Comparison of ENCODE assay signal across 11 cellular contexts in genomic region chr6:6723316-6723715, GRCh38.
A peak's percentile ranks its signal among the peaks of the same experiment; 100 is the strongest.
DNase-seq lines count a peak whose midpoint lies in the region; ATAC-seq, FAIRE-seq and TF ChIP-seq lines count a peak whose summit lies in the region.
"Had no signal": no experiment of that assay in that cellular context is flagged by ENCODE, and none has a peak within 500 bp of the region (broad histone marks: within the 10 kb centered on the region; RNA-seq: fewer than 3 reads in every experiment).

No MANE protein-coding gene starts in this region.

- H3K4me3 ChIP-seq in Loucy (ENCODE audit: low read length, poor library complexity, severe bottlenecking): no peak overlapping the region
- H3K4me3 ChIP-seq in astrocyte (ENCODE audit: insufficient read depth, low read depth, low read length): no peak overlapping the region
- no peak overlapping the region for H3K4me3 ChIP-seq in mesendoderm (ENCODE audit: low read length)
- H3K4me3 ChIP-seq in stomach smooth muscle (ENCODE audit: low read length in 2 of 2): no peak overlapping the region
- H3K4me3 ChIP-seq in naive thymus-derived CD4-positive, alpha-beta T cell (ENCODE audit: low read length): no peak overlapping the region
- H3K4me3 ChIP-seq: HAP-1 had no signal

- H3K4me1 ChIP-seq in Loucy (ENCODE audit: insufficient read depth, low read length, poor library complexity, severe bottlenecking) (peaks cover 52% of the 10 kb centered on the region), astrocyte (ENCODE audit: insufficient read depth, low read length) (peaks cover 18% of the 10 kb centered on the region), mesendoderm (ENCODE audit: control insufficient read depth, low read depth, low read length) (peaks cover 22% of the 10 kb centered on the region), stomach smooth muscle (ENCODE audit: control insufficient read depth, insufficient read depth, low read length) (peaks cover 19% of the 10 kb centered on the region)
- H3K4me1 ChIP-seq in naive thymus-derived CD4-positive, alpha-beta T cell (ENCODE audit: control insufficient read depth in 2 of 2, insufficient read depth in 2 of 2, low read length in 2 of 2): peaks cover 0 to 5% of the 10 kb centered on the region in 2 donors
- H3K4me1 ChIP-seq: HAP-1 had no signal

- H3K27me3 ChIP-seq in Loucy (ENCODE audit: insufficient read depth, low read length, poor library complexity, severe bottlenecking) (no peaks in the 10 kb centered on the region), astrocyte (ENCODE audit: insufficient read depth, low read length) (peaks cover 2% of the 10 kb centered on the region), mesendoderm (ENCODE audit: insufficient read depth, low read length, poor library complexity) (no peaks in the 10 kb centered on the region), stomach smooth muscle (ENCODE audit: control insufficient read depth in 1 of 2, insufficient read depth in 2 of 2, low read length in 2 of 2) (no peaks in the 10 kb centered on the region)
- H3K27me3 ChIP-seq in naive thymus-derived CD4-positive, alpha-beta T cell (ENCODE audit: control insufficient read depth in 2 of 2, insufficient read depth in 2 of 2, low read length in 2 of 2): no peaks in the 10 kb centered on the region

- POLR2A ChIA-PET in naive thymus-derived CD4-positive, alpha-beta T cell (lab: Charles Lee): interaction anchor here (0.6 to 0.8 kb wide), 2 partner anchors 515 to 880 kb away, joined by 3 read pairs; no protein-coding TSS in a partner anchor

- H3K9me3 ChIP-seq in Loucy (ENCODE audit: insufficient read depth, low read depth, low read length) (no peaks in the 10 kb centered on the region), astrocyte (ENCODE audit: insufficient read depth, low read depth, low read length) (no peaks in the 10 kb centered on the region), stomach smooth muscle (ENCODE audit: control insufficient read depth in 2 of 2, low read length in 2 of 2) (no peaks in the 10 kb centered on the region)
- no peaks in the 10 kb centered on the region for H3K9me3 ChIP-seq in naive thymus-derived CD4-positive, alpha-beta T cell (ENCODE audit: control insufficient read depth in 2 of 3, low read length in 3 of 3)
- H3K9me3 ChIP-seq: HAP-1 had no signal

- H2AFZ ChIP-seq in Loucy (ENCODE audit: low read length) (peak overlapping the region; percentile 86), astrocyte (ENCODE audit: low read depth, low read length) (peak overlapping the region; percentile 84)

- no peak for FAIRE-seq in astrocyte (lab: Jason Lieb, UNC)

- no peak overlapping the region for H4K8ac ChIP-seq in mesendoderm (ENCODE audit: low read depth, low read length)

- no peaks in the 10 kb centered on the region for H3K9me2 ChIP-seq in Loucy (replicated peaks; ENCODE audit: low read depth, low read length)

- peak overlapping the region; percentile 57 for H3K9ac ChIP-seq in Loucy (ENCODE audit: low read depth, low read length, poor library complexity, severe bottlenecking)
- H3K9ac ChIP-seq in astrocyte (ENCODE audit: low read length): no peak overlapping the region
- H3K9ac ChIP-seq in mesendoderm (ENCODE audit: low read length): no peak overlapping the region
- H3K9ac ChIP-seq in stomach smooth muscle (ENCODE audit: low read length in 2 of 2): peak overlapping the region in 1 of 2 donors; percentile 29

- H3F3A ChIP-seq in Loucy (ENCODE audit: low read depth): no peaks in the 10 kb centered on the region

- H3K27ac ChIP-seq in astrocyte (ENCODE audit: low read depth, low read length) (no peak overlapping the region), mesendoderm (ENCODE audit: low read depth, low read length) (no peak overlapping the region), stomach smooth muscle (ENCODE audit: low read length) (peak overlapping the region; percentile 11)
- no peak overlapping the region for H3K27ac ChIP-seq in naive thymus-derived CD4-positive, alpha-beta T cell (ENCODE audit: low read depth, low read length)

- no peak overlapping the region for H3K27ac Mint-ChIP-seq in astrocyte (ENCODE audit: unreplicated experiment)
- H3K27ac Mint-ChIP-seq in naive thymus-derived CD4-positive, alpha-beta T cell: peak overlapping the region in 3 of 9 donors; percentile 42 to 60 (median 52)
- H3K27ac Mint-ChIP-seq: activated T-cell treated with anti-CD3 and anti-CD28 coated beads, Interleukin-2, amount 50 U/mL, for 24 hours had no signal

- H3K23ac ChIP-seq in mesendoderm (ENCODE audit: low read length): no peak overlapping the region

- H3K4me3 Mint-ChIP-seq in astrocyte (ENCODE audit: unreplicated experiment): no peak overlapping the region
- H3K4me3 Mint-ChIP-seq in naive thymus-derived CD4-positive, alpha-beta T cell: no peak overlapping the region
- H3K4me3 Mint-ChIP-seq: activated T-cell treated with anti-CD3 and anti-CD28 coated beads, Interleukin-2, amount 50 U/mL, for 24 hours had no signal

- H2BK120ac ChIP-seq in mesendoderm (ENCODE audit: low read depth, low read length): no peak overlapping the region

- peak overlapping the region; percentile 69 for H3K56ac ChIP-seq in mesendoderm (ENCODE audit: low read length)

- no CpG with 5 or more reads among the region's 2 CpGs for WGBS in mesendoderm (ENCODE audit: extremely low coverage, insufficient coverage, low lambda C conversion rate)

- H4K5ac ChIP-seq in mesendoderm (ENCODE audit: low read length): no peak overlapping the region

- intact Hi-C loops in naive thymus-derived CD4-positive, alpha-beta T cell (cut with micrococcal nuclease): loop anchor here (5.0 kb wide), 2 partner anchors 46 to 1499 kb away; no protein-coding TSS in a partner anchor

- H3K18ac ChIP-seq in mesendoderm (ENCODE audit: low read length): peak overlapping the region; percentile 19

- TF ChIP-seq CTCF in Loucy (conservative IDR thresholded peaks at IDR 0.05; ENCODE audit: low read length): no peak
- no peak for TF ChIP-seq CTCF in astrocyte (IDR thresholded peaks at IDR 0.05; ENCODE audit: insufficient read depth, low read depth, low read length)

- H3K4me2 ChIP-seq in Loucy (ENCODE audit: low read depth, low read length, poor library complexity, severe bottlenecking) (no peak overlapping the region), astrocyte (ENCODE audit: low read length) (no peak overlapping the region), mesendoderm (ENCODE audit: low read length) (no peak overlapping the region)

- H4K20me1 ChIP-seq in Loucy (ENCODE audit: insufficient read depth, low read length, poor library complexity, severe bottlenecking) (no peaks in the 10 kb centered on the region), astrocyte (ENCODE audit: insufficient read depth, low read length) (no peaks in the 10 kb centered on the region)

- ATAC-seq in naive thymus-derived CD4-positive, alpha-beta T cell: no peak
- ATAC-seq in GM18873 (IDR thresholded peaks at IDR 0.05; ENCODE audit: low FRiP score, unreplicated experiment): no peak

- no peak overlapping the region for H2AK5ac ChIP-seq in mesendoderm (ENCODE audit: low read length)

- H3K4me1 Mint-ChIP-seq in astrocyte (ENCODE audit: low read depth, unreplicated experiment): peaks cover 7% of the 10 kb centered on the region
- H3K4me1 Mint-ChIP-seq in naive thymus-derived CD4-positive, alpha-beta T cell: peaks cover 6 to 34% (median 12%) of the 10 kb centered on the region in 7 donors

- no peaks in the 10 kb centered on the region for H3K36me3 Mint-ChIP-seq in astrocyte (ENCODE audit: low read depth, unreplicated experiment)
- peaks cover 0 to under 1% (median 0%) of the 10 kb centered on the region in 5 donors for H3K36me3 Mint-ChIP-seq in naive thymus-derived CD4-positive, alpha-beta T cell

- H3K9me3 Mint-ChIP-seq in astrocyte (ENCODE audit: unreplicated experiment): no peaks in the 10 kb centered on the region
- H3K9me3 Mint-ChIP-seq in naive thymus-derived CD4-positive, alpha-beta T cell: no peaks in the 10 kb centered on the region
- H3K9me3 Mint-ChIP-seq: activated T-cell treated with anti-CD3 and anti-CD28 coated beads, Interleukin-2, amount 50 U/mL, for 24 hours had no signal

- CTCF ChIA-PET in naive thymus-derived CD4-positive, alpha-beta T cell (lab: Charles Lee): interaction anchor here (1.4 to 2.7 kb wide), 6 partner anchors 16 to 892 kb away, joined by 4 to 26 read pairs (median 10); no protein-coding TSS in a partner anchor

- no peak overlapping the region for H2BK5ac ChIP-seq in mesendoderm (ENCODE audit: low read length)

- H2BK15ac ChIP-seq in mesendoderm (replicated peaks; ENCODE audit: low read depth): no peak overlapping the region

- peaks cover 16% of the 10 kb centered on the region for H3K27me3 Mint-ChIP-seq in astrocyte (ENCODE audit: low read depth, unreplicated experiment)
- peaks cover 0 to 42% (median 0%) of the 10 kb centered on the region in 5 donors for H3K27me3 Mint-ChIP-seq in naive thymus-derived CD4-positive, alpha-beta T cell

- H3K79me2 ChIP-seq in Loucy (ENCODE audit: insufficient read depth, low read length) (no peaks in the 10 kb centered on the region), astrocyte (ENCODE audit: insufficient read depth, low read length) (no peaks in the 10 kb centered on the region), mesendoderm (ENCODE audit: control insufficient read depth, insufficient read depth, low read length) (no peaks in the 10 kb centered on the region)

- DNase-seq in astrocyte (ENCODE audit: low read depth) (no peak), mesendoderm (no peak), NCI-H748 treated with DMSO at 0.1 percent for 48 hours (lab: John Stamatoyannopoulos, UW) (no peak)
- DNase-seq in activated CD4-positive, CD25-positive, alpha-beta regulatory T cell (lab: John Stamatoyannopoulos, UW): no peak
- no peak for DNase-seq in naive thymus-derived CD4-positive, alpha-beta T cell
- DNase-seq: activated T-cell treated with anti-CD3 and anti-CD28 coated beads, Interleukin-2, amount 50 U/mL, for 24 hours; RPMI8226 had no signal

- no peaks in the 10 kb centered on the region for H3K36me3 ChIP-seq in Loucy (ENCODE audit: insufficient read depth, low read length)
- H3K36me3 ChIP-seq in astrocyte (ENCODE audit: insufficient read depth, low read length): no peaks in the 10 kb centered on the region
- H3K36me3 ChIP-seq in mesendoderm (ENCODE audit: control insufficient read depth, insufficient read depth, low read length): no peaks in the 10 kb centered on the region
- H3K36me3 ChIP-seq in stomach smooth muscle (ENCODE audit: control insufficient read depth in 2 of 2, insufficient read depth in 2 of 2, low read length in 2 of 2): no peaks in the 10 kb centered on the region
- H3K36me3 ChIP-seq in naive thymus-derived CD4-positive, alpha-beta T cell (ENCODE audit: control insufficient read depth in 2 of 3, insufficient read depth in 3 of 3, low read length in 3 of 3): no peaks in the 10 kb centered on the region
- H3K36me3 ChIP-seq: HAP-1 had no signal

- H3K79me1 ChIP-seq in mesendoderm (ENCODE audit: low read length): no peaks in the 10 kb centered on the region

- peak overlapping the region; percentile 48 for H3K4ac ChIP-seq in mesendoderm (ENCODE audit: low read depth, low read length)
